19 cellular contexts compared by ENCODE assay signal in genomic region chr6:36685198-36685919, GRCh38. TPM values are rescaled to one million over a fixed set of nuclear protein-coding genes. Genes with fewer than 3 reads are reported as not detected.
DNase-seq lines count a peak whose midpoint lies in the region; ATAC-seq, FAIRE-seq and TF ChIP-seq lines count a peak whose summit lies in the region.
"Had no signal": no experiment of that assay in that cellular context is flagged by ENCODE, and none has a peak within 500 bp of the region (broad histone marks: within the 10 kb centered on the region; RNA-seq: fewer than 3 reads in every experiment).

No MANE protein-coding gene starts in this region.

- H3K18ac ChIP-seq in mesenchymal stem cell (ENCODE audit: low read depth in 1 of 2, low read length in 2 of 2) = no peak overlapping the region

- POLR2A ChIA-PET in HepG2 (lab: Yijun Ruan, JAX) = interaction anchor here (1.8 to 4.1 kb wide), 2 partner anchors 18 to 42 kb away, joined by 9 to 29 read pairs; no protein-coding TSS in a partner anchor

- in situ Hi-C loops in HepG2 (cut with HindIII; ENCODE audit: extremely low pct_ligation_motif_present, low pct_unique_long_range_greater_than_20kb) = no loop called here

- no peak overlapping the region for H4K8ac ChIP-seq in mesenchymal stem cell (ENCODE audit: low read length)

- H3K4me3 ChIP-seq in HepG2 (replicated peaks in 1 of 3; ENCODE audit: insufficient read depth in 1 of 3, low read depth in 2 of 3, low read length in 3 of 3) = no peak overlapping the region
- no peak overlapping the region for H3K4me3 ChIP-seq in right lobe of liver
- no peak overlapping the region for H3K4me3 ChIP-seq in RWPE2 (ENCODE audit: severe bottlenecking)
- no peak overlapping the region for H3K4me3 ChIP-seq in mesenchymal stem cell (ENCODE audit: insufficient read depth in 1 of 2, low read depth in 1 of 2, low read length in 2 of 2)
- H3K4me3 ChIP-seq: adrenal gland, HAP-1, lower lobe of right lung, tibial nerve had no signal

- H3K36me3 ChIP-seq in HepG2 (replicated peaks in 1 of 2; ENCODE audit: control insufficient read depth in 1 of 2, insufficient read depth in 2 of 2, low read length in 2 of 2) = peaks cover 29 to 49% of the 10 kb centered on the region in 2 experiments
- peaks cover 10 to 32% (median 15%) of the 10 kb centered on the region in 4 donors for H3K36me3 ChIP-seq in right lobe of liver
- H3K36me3 ChIP-seq in RWPE2 (ENCODE audit: low read depth) = peaks cover 66% of the 10 kb centered on the region
- peaks cover 56 to 70% of the 10 kb centered on the region in 2 experiments for H3K36me3 ChIP-seq in mesenchymal stem cell (ENCODE audit: control insufficient read depth in 1 of 2, insufficient read depth in 2 of 2, low read depth in 1 of 2, low read length in 2 of 2)
- H3K36me3 ChIP-seq: HAP-1 had no signal

- H3K14ac ChIP-seq in mesenchymal stem cell (ENCODE audit: low read length in 2 of 2) = no peak overlapping the region

- ATAC-seq in HepG2 (no peak), right lobe of liver (no peak), RWPE2 (ENCODE audit: low read depth) (no peak)
- ATAC-seq: activated CD4-positive, CD25-positive, alpha-beta regulatory T cell treated with anti-CD3 and anti-CD28 coated beads, Interleukin-2, amount 50 U/mL, for 24 hours had no signal

- no peak for TF ChIP-seq RAD21 in HepG2 (CRISPR knock-in tag; IDR thresholded peaks at IDR 0.05)

- no peak overlapping the region for H3K9ac ChIP-seq in HepG2 (ENCODE audit: insufficient read depth, low read depth, low read length)
- H3K9ac ChIP-seq in mesenchymal stem cell (ENCODE audit: low read length) = peak overlapping the region; percentile 99

- TF ChIP-seq CTCF in HepG2 (CRISPR knock-in tag; IDR thresholded peaks at IDR 0.05) (no peak), right lobe of liver (IDR thresholded peaks at IDR 0.05) (no peak), RWPE2 (IDR thresholded peaks at IDR 0.05; ENCODE audit: poor library complexity, severe bottlenecking) (no peak)

- DNase-seq in HepG2 (ENCODE audit: low spot score) (no peak), right lobe of liver (no peak), RWPE2 (ENCODE audit: low spot score) (no peak), mesenchymal stem cell (no peak), T-helper 1 cell (no peak), HuH-7.5 (ENCODE audit: low spot score) (no peak)
- DNase-seq in activated CD8-positive, alpha-beta memory T cell treated with anti-CD3 and anti-CD28 coated beads, Interleukin-2, amount 50 U/mL, for 4 hours = no peak
- DNase-seq in central memory CD4-positive, alpha-beta T cell = no peak
- DNase-seq: DMS79 treated with DMSO at 0.1 percent for 48 hours; NCI-H1048; NCI-H2081; NCI-H510A treated with DMSO at 0.1 percent for 48 hours; stimulated activated naive CD4-positive, alpha-beta T cell treated with Interleukin-2 at 50 U/mL for 16 hours had no signal

- no peak for FAIRE-seq in HepG2 (lab: Jason Lieb, UNC)

- H3K9me3 ChIP-seq in HepG2 (ENCODE audit: low read length) = no peaks in the 10 kb centered on the region
- no peaks in the 10 kb centered on the region for H3K9me3 ChIP-seq in right lobe of liver
- H3K9me3 ChIP-seq in RWPE2 (ENCODE audit: severe bottlenecking) = no peaks in the 10 kb centered on the region
- no peaks in the 10 kb centered on the region for H3K9me3 ChIP-seq in mesenchymal stem cell (ENCODE audit: control insufficient read depth, low read length)
- H3K9me3 ChIP-seq: adrenal gland, HAP-1, lower lobe of right lung, tibial nerve had no signal

- intact Hi-C loops in HepG2 (cut with micrococcal nuclease; ENCODE audit: unreplicated experiment) = no loop called here
- intact Hi-C loops in right lobe of liver (cut with DNase I) = no loop called here

- H3K79me1 ChIP-seq in mesenchymal stem cell (replicated peaks; ENCODE audit: low read length, poor library complexity, severe bottlenecking) = no peaks in the 10 kb centered on the region

- H2BK12ac ChIP-seq in mesenchymal stem cell (ENCODE audit: low read length in 2 of 2) = no peak overlapping the region

- BruUV-seq in HepG2 (replicated peaks; lab: Mats Ljungman, UMichigan) = no TSS peak

- H2AFZ ChIP-seq in HepG2 (ENCODE audit: low read length) (no peak overlapping the region), mesenchymal stem cell (ENCODE audit: low read depth, low read length) (no peak overlapping the region)

- H3K23ac ChIP-seq in mesenchymal stem cell (ENCODE audit: low read length in 2 of 2) = peak overlapping the region in 1 of 2 experiments; percentile 56

- peaks cover 24% of the 10 kb centered on the region for H3K79me2 ChIP-seq in HepG2 (ENCODE audit: insufficient read depth, low read length)

- H2BK15ac ChIP-seq in mesenchymal stem cell (ENCODE audit: low read depth, poor library complexity, severe bottlenecking) = peak overlapping the region; percentile 71

- peaks cover 71% of the 10 kb centered on the region for H4K20me1 ChIP-seq in HepG2 (ENCODE audit: insufficient read depth, low read length)

- no peak overlapping the region for H2BK5ac ChIP-seq in mesenchymal stem cell (ENCODE audit: low read depth, low read length, poor library complexity, severe bottlenecking)

- TF ChIP-seq EP300 in HepG2 (IDR thresholded peaks at IDR 0.05; ENCODE audit: low read depth in 2 of 2, low read length in 2 of 2) = no peak
- no peak for TF ChIP-seq EP300 in HepG2 (CRISPR knock-in tag; IDR thresholded peaks at IDR 0.05; ENCODE audit: borderline replicate concordance)

- no peak overlapping the region for H3K27ac ChIP-seq in HepG2 (ENCODE audit: extremely low read length, insufficient read depth, low read length)
- no peak overlapping the region for H3K27ac ChIP-seq in right lobe of liver
- peak overlapping the region; percentile 95 for H3K27ac ChIP-seq in RWPE2 (ENCODE audit: poor library complexity, severe bottlenecking)
- H3K27ac ChIP-seq in mesenchymal stem cell (ENCODE audit: low read length, poor library complexity, severe bottlenecking) = no peak overlapping the region

- 97% methylated on average over 20 of the region's 20 CpGs for WGBS in HepG2 (ENCODE audit: low lambda C conversion rate)
- 66% methylated on average over 7 of the region's 20 CpGs for WGBS in right lobe of liver (ENCODE audit: insufficient coverage, low coverage, low lambda C conversion rate, missing lambda C conversion rate)
- 95% methylated on average over 17 of the region's 20 CpGs for WGBS in mesenchymal stem cell

- TF ChIP-seq POLR2A in HepG2 (IDR thresholded peaks at IDR 0.05; ENCODE audit: insufficient read depth in 1 of 2, low read depth in 2 of 2, low read length in 2 of 2) (no peak), right lobe of liver (IDR thresholded peaks at IDR 0.05) (no peak)

- H3K27me3 ChIP-seq in HepG2 (ENCODE audit: control insufficient read depth in 1 of 2, insufficient read depth in 2 of 2, low read length in 2 of 2) (peaks cover 3 to 11% of the 10 kb centered on the region in 2 experiments; a peak in 3 of 5 replicates), right lobe of liver (no peaks in the 10 kb centered on the region), RWPE2 (ENCODE audit: insufficient read depth, poor library complexity, severe bottlenecking) (no peaks in the 10 kb centered on the region), mesenchymal stem cell (ENCODE audit: control insufficient read depth in 1 of 2, insufficient read depth in 1 of 2, low read length in 2 of 2) (no peaks in the 10 kb centered on the region)
- H3K27me3 ChIP-seq: adrenal gland, tibial nerve had no signal

- no peak overlapping the region for H3K4ac ChIP-seq in mesenchymal stem cell (ENCODE audit: low read depth in 1 of 2, low read length in 2 of 2)

- no peak overlapping the region for H2BK120ac ChIP-seq in mesenchymal stem cell (ENCODE audit: low read depth, low read length)

- H3K4me1 ChIP-seq in HepG2 (ENCODE audit: insufficient read depth, low read length) = peaks cover 36% of the 10 kb centered on the region
- H3K4me1 ChIP-seq in right lobe of liver = peaks cover 0 to 32% (median 16%) of the 10 kb centered on the region in 4 donors
- H3K4me1 ChIP-seq in RWPE2 (ENCODE audit: insufficient read depth, poor library complexity, severe bottlenecking) = peaks cover 19% of the 10 kb centered on the region
- H3K4me1 ChIP-seq in mesenchymal stem cell (ENCODE audit: control insufficient read depth, insufficient read depth, low read depth, low read length) = peaks cover 37% of the 10 kb centered on the region

- CTCF ChIA-PET in HepG2 (lab: Yijun Ruan, JAX; ENCODE audit: low intra/inter-chr PET ratio, low total read pairs) = no interaction called here

- H2AK5ac ChIP-seq in mesenchymal stem cell (ENCODE audit: low read length, severe bottlenecking) = no peak overlapping the region

- no peak overlapping the region for H4K91ac ChIP-seq in mesenchymal stem cell (ENCODE audit: low read length)

- no peak overlapping the region for H3K4me2 ChIP-seq in HepG2 (ENCODE audit: low read depth, low read length)
- H3K4me2 ChIP-seq in mesenchymal stem cell (ENCODE audit: low read length, poor library complexity, severe bottlenecking) = no peak overlapping the region

RNA-seq across cellular contexts. Expression of gene CDKN1A, which starts 6.8 kb away (rescaled TPM):
- total RNA-seq in HepG2 (2016; rRNA removed; fragmentation: Illumina TruSeq; extraction: Trizol) = 56.0 and 60.7 TPM in 2 replicates
- 14.1 and 14.6 TPM in 2 replicates for total RNA-seq in HepG2 (2016; cell fraction: cytosol; rRNA removed; fragmentation: Illumina TruSeq; extraction: Trizol; ENCODE audit: low read depth)
- total RNA-seq in HepG2 (2016; cell fraction: insoluble cytoplasmic fraction; rRNA removed; fragmentation: Illumina TruSeq; extraction: Trizol) = 60.2 and 60.7 TPM in 2 replicates
- total RNA-seq in HepG2 (2016; cell fraction: membrane; rRNA removed; fragmentation: Illumina TruSeq; extraction: Trizol) = 35.8 and 37.2 TPM in 2 replicates
- total RNA-seq in HepG2 (2016; cell fraction: nucleus; rRNA removed; fragmentation: Illumina TruSeq; extraction: Trizol) = 39.4 and 41.1 TPM in 2 replicates
- 92.1 and 131 TPM in 2 replicates for polyA plus RNA-seq in HepG2 (2011; rRNA removed)
- polyA plus RNA-seq in HepG2 (2011; cell fraction: cytosol; rRNA removed) = 101 and 109 TPM in 2 replicates
- 99.7 and 130 TPM in 2 replicates for polyA plus RNA-seq in HepG2 (2011; cell fraction: nucleus; rRNA removed)
- 25.4 and 74.5 TPM in 2 replicates for polyA plus RNA-seq in HepG2 (2012)
- polyA plus RNA-seq in HepG2 (2016; cell fraction: cytosol; fragmentation: Illumina TruSeq; extraction: Trizol; ENCODE audit: low read depth) = 11.7 and 12.8 TPM in 2 replicates
- 67.9 and 74.3 TPM in 2 replicates for polyA plus RNA-seq in HepG2 (2016; cell fraction: insoluble cytoplasmic fraction; fragmentation: Illumina TruSeq; extraction: Trizol; ENCODE audit: low read depth)
- polyA plus RNA-seq in HepG2 (2016; cell fraction: membrane; fragmentation: Illumina TruSeq; extraction: Trizol; ENCODE audit: low read depth) = 27.1 and 27.5 TPM in 2 replicates
- 70.1 and 78.2 TPM in 2 replicates for polyA plus RNA-seq in HepG2 (2016; cell fraction: nucleus; fragmentation: Illumina TruSeq; extraction: Trizol; ENCODE audit: insufficient read depth, low read depth)
- polyA minus RNA-seq in HepG2 (2011; rRNA and poly(A)+ RNA removed; ENCODE audit: low replicate concordance) = 52.9 and 74.7 TPM in 2 replicates
- 33.1 and 37.9 TPM in 2 replicates for polyA minus RNA-seq in HepG2 (2011; cell fraction: cytosol; rRNA and poly(A)+ RNA removed)
- 23.8 and 39.9 TPM in 2 replicates for polyA minus RNA-seq in HepG2 (2011; cell fraction: nucleus; rRNA and poly(A)+ RNA removed)
- 100 to 1,000 TPM in 1 of 6 experiments, 10 to 100 TPM in 5; 20.0 to 124 (median 58.6) TPM for total RNA-seq in right lobe of liver
- 604 TPM for polyA plus RNA-seq in mesenchymal stem cell (2013, experiment 1 of 2)
- 615 TPM for polyA plus RNA-seq in mesenchymal stem cell (2013, experiment 2 of 2)

RNA-seq across cellular contexts. Expression of gene RAB44, which starts 12.3 kb away (rescaled TPM):
- total RNA-seq in HepG2 (2016; rRNA removed; fragmentation: Illumina TruSeq; extraction: Trizol) (not detected in 2 replicates), right lobe of liver (under 1 TPM in 3 of 6 experiments, not detected in 3; 0.05 to 0.07 (median 0.07) TPM)
- not detected in 2 replicates for total RNA-seq in HepG2 (2016; cell fraction: cytosol; rRNA removed; fragmentation: Illumina TruSeq; extraction: Trizol; ENCODE audit: low read depth)
- total RNA-seq in HepG2 (2016; cell fraction: insoluble cytoplasmic fraction; rRNA removed; fragmentation: Illumina TruSeq; extraction: Trizol) = not detected in 2 replicates
- total RNA-seq in HepG2 (2016; cell fraction: membrane; rRNA removed; fragmentation: Illumina TruSeq; extraction: Trizol) = not detected in 2 replicates
- not detected in 2 replicates for total RNA-seq in HepG2 (2016; cell fraction: nucleus; rRNA removed; fragmentation: Illumina TruSeq; extraction: Trizol)
- polyA plus RNA-seq in HepG2 (2011; rRNA removed) = not detected in 2 replicates
- not detected in 2 replicates for polyA plus RNA-seq in HepG2 (2011; cell fraction: cytosol; rRNA removed)
- 0.09 TPM in 1 of 2 replicates, not detected in the other for polyA plus RNA-seq in HepG2 (2011; cell fraction: nucleus; rRNA removed)
- not detected in 2 replicates for polyA plus RNA-seq in HepG2 (2012)
- polyA plus RNA-seq in HepG2 (2016; cell fraction: cytosol; fragmentation: Illumina TruSeq; extraction: Trizol; ENCODE audit: low read depth) = not detected in 2 replicates
- not detected in 2 replicates for polyA plus RNA-seq in HepG2 (2016; cell fraction: insoluble cytoplasmic fraction; fragmentation: Illumina TruSeq; extraction: Trizol; ENCODE audit: low read depth)
- polyA plus RNA-seq in HepG2 (2016; cell fraction: membrane; fragmentation: Illumina TruSeq; extraction: Trizol; ENCODE audit: low read depth) = not detected in 2 replicates
- polyA plus RNA-seq in HepG2 (2016; cell fraction: nucleus; fragmentation: Illumina TruSeq; extraction: Trizol; ENCODE audit: insufficient read depth, low read depth) = 0.13 TPM in 1 of 2 replicates, not detected in the other
- polyA minus RNA-seq in HepG2 (2011; rRNA and poly(A)+ RNA removed; ENCODE audit: low replicate concordance) = 0.02 TPM in 1 of 2 replicates, not detected in the other
- polyA minus RNA-seq in HepG2 (2011; cell fraction: cytosol; rRNA and poly(A)+ RNA removed) = not detected in 2 replicates
- polyA minus RNA-seq in HepG2 (2011; cell fraction: nucleus; rRNA and poly(A)+ RNA removed) = 0.13 TPM in 1 of 2 replicates, not detected in the other
- polyA plus RNA-seq in mesenchymal stem cell (2013, experiment 1 of 2) = 0.01 TPM
- 0.01 TPM for polyA plus RNA-seq in mesenchymal stem cell (2013, experiment 2 of 2)
- total RNA-seq: adrenal gland, pulmonary artery endothelial cell had no signal
